12 cellular contexts compared by ENCODE assay signal in genomic region chr10:107915277-107915634, GRCh38.
DNase-seq lines count a peak whose midpoint lies in the region; ATAC-seq, FAIRE-seq and TF ChIP-seq lines count a peak whose summit lies in the region.
"Had no signal": no experiment of that assay in that cellular context is flagged by ENCODE, and none has a peak within 500 bp of the region (broad histone marks: within the 10 kb centered on the region; RNA-seq: fewer than 3 reads in every experiment).

No MANE protein-coding gene starts in this region.

- TF ChIP-seq CTCF in RWPE2 (IDR thresholded peaks at IDR 0.05; ENCODE audit: poor library complexity, severe bottlenecking) (no peak), fibroblast of the aortic adventitia (IDR thresholded peaks at IDR 0.05; ENCODE audit: insufficient read depth, low read length) (no peak), progenitor cell of endocrine pancreas (IDR thresholded peaks at IDR 0.05; ENCODE audit: unreplicated experiment) (no peak)
- no peak for TF ChIP-seq CTCF in CD4-positive, alpha-beta T cell (IDR thresholded peaks at IDR 0.05)

- intact Hi-C loops in CD4-positive, alpha-beta T cell (cut with DNase I, micrococcal nuclease) = loop anchor here in 1 of 2 experiments (2.0 kb wide), 1 partner anchor 56 kb away; no protein-coding TSS in a partner anchor

- H3K4me3 ChIP-seq in RWPE2 (ENCODE audit: severe bottlenecking) (peak overlapping the region; percentile 34), fibroblast of the aortic adventitia (ENCODE audit: low read depth, low read length) (no peak overlapping the region), small intestine (ENCODE audit: low read depth in 1 of 2, low read length in 2 of 2) (no peak overlapping the region)

- ATAC-seq in GM19025 (IDR thresholded peaks at IDR 0.05; ENCODE audit: low read depth, unreplicated experiment) = peak; percentile 51
- ATAC-seq in RWPE2 (ENCODE audit: low read depth) = peak; percentile 46
- no peak for ATAC-seq in CD4-positive, alpha-beta T cell (ENCODE audit: poor library complexity)
- no peak for ATAC-seq in GM21786 (IDR thresholded peaks at IDR 0.05; ENCODE audit: unreplicated experiment)
- ATAC-seq: activated T-helper 17 cell treated with anti-CD3 and anti-CD28 coated beads, Interleukin-2, amount 50 U/mL, for 72 hours had no signal

- no peaks in the 10 kb centered on the region for H3K36me3 Mint-ChIP-seq in progenitor cell of endocrine pancreas (ENCODE audit: insufficient read depth)
- H3K36me3 Mint-ChIP-seq in CD4-positive, alpha-beta T cell (ENCODE audit: low read depth) = no peaks in the 10 kb centered on the region

- peaks cover 19% of the 10 kb centered on the region for H3K4me1 Mint-ChIP-seq in progenitor cell of endocrine pancreas (ENCODE audit: low read depth)
- H3K4me1 Mint-ChIP-seq in CD4-positive, alpha-beta T cell (ENCODE audit: low read depth) = no peaks in the 10 kb centered on the region
- H3K4me1 Mint-ChIP-seq: activated T-helper 17 cell treated with anti-CD3 and anti-CD28 coated beads, Interleukin-2, amount 50 U/mL, for 72 hours had no signal

- H3K27me3 ChIP-seq in RWPE2 (ENCODE audit: insufficient read depth, poor library complexity, severe bottlenecking) (no peaks in the 10 kb centered on the region), small intestine (ENCODE audit: control insufficient read depth in 2 of 2, insufficient read depth in 2 of 2, low read length in 2 of 2) (peaks cover 0 to 8% of the 10 kb centered on the region in 2 donors)
- no peaks in the 10 kb centered on the region for H3K27me3 ChIP-seq in CD4-positive, alpha-beta T cell (ENCODE audit: control insufficient read depth, insufficient read depth, low read length)

- peaks cover 36% of the 10 kb centered on the region for H3K27me3 Mint-ChIP-seq in progenitor cell of endocrine pancreas
- H3K27me3 Mint-ChIP-seq in CD4-positive, alpha-beta T cell = peaks cover 15% of the 10 kb centered on the region

- no peak overlapping the region for H3K27ac ChIP-seq in RWPE2 (ENCODE audit: poor library complexity, severe bottlenecking)
- no peak overlapping the region for H3K27ac ChIP-seq in CD4-positive, alpha-beta T cell (ENCODE audit: low read depth, low read length)
- no peak overlapping the region for H3K27ac ChIP-seq in small intestine (ENCODE audit: low read depth in 1 of 2, low read length in 1 of 2)
- H3K27ac ChIP-seq: esophagus squamous epithelium had no signal

- POLR2A ChIA-PET in CD4-positive, alpha-beta T cell (lab: Charles Lee) = no interaction called here

- CTCF ChIA-PET in CD4-positive, alpha-beta T cell (lab: Charles Lee) = no interaction called here

- H3K36me3 ChIP-seq in RWPE2 (ENCODE audit: low read depth) = no peaks in the 10 kb centered on the region
- no peaks in the 10 kb centered on the region for H3K36me3 ChIP-seq in small intestine (ENCODE audit: control insufficient read depth in 2 of 2, insufficient read depth in 2 of 2, low read length in 2 of 2)
- H3K36me3 ChIP-seq: esophagus squamous epithelium had no signal

- H3K9me3 ChIP-seq in RWPE2 (ENCODE audit: severe bottlenecking) (no peaks in the 10 kb centered on the region), small intestine (ENCODE audit: control insufficient read depth, low read depth) (no peaks in the 10 kb centered on the region)
- no peaks in the 10 kb centered on the region for H3K9me3 ChIP-seq in CD4-positive, alpha-beta T cell (ENCODE audit: control insufficient read depth, low read length)

- peak overlapping the region; percentile 76 for H3K4me3 Mint-ChIP-seq in progenitor cell of endocrine pancreas (ENCODE audit: low read depth)
- no peak overlapping the region for H3K4me3 Mint-ChIP-seq in CD4-positive, alpha-beta T cell
- H3K4me3 Mint-ChIP-seq: activated T-helper 17 cell treated with anti-CD3 and anti-CD28 coated beads, Interleukin-2, amount 50 U/mL, for 72 hours had no signal

- H3K27ac Mint-ChIP-seq in progenitor cell of endocrine pancreas = peak overlapping the region; percentile 28
- H3K27ac Mint-ChIP-seq in CD4-positive, alpha-beta T cell = no peak overlapping the region
- H3K27ac Mint-ChIP-seq: activated T-helper 17 cell treated with anti-CD3 and anti-CD28 coated beads, Interleukin-2, amount 50 U/mL, for 72 hours had no signal

- no peak for DNase-seq in RWPE2 (ENCODE audit: low spot score)
- DNase-seq in fibroblast of the aortic adventitia (ENCODE audit: low read depth) = peak; percentile 0
- no peak for DNase-seq in progenitor cell of endocrine pancreas (ENCODE audit: low spot score, unreplicated experiment)
- DNase-seq in CD4-positive, alpha-beta T cell = no peak
- DNase-seq in small intestine = no peak
- DNase-seq in NK-92 (lab: John Stamatoyannopoulos, UW; ENCODE audit: unreplicated experiment) = no peak
- DNase-seq: DMS 273 treated with DMSO at 0.1 percent for 48 hours; esophagus squamous epithelium; stimulated activated naive CD4-positive, alpha-beta T cell treated with Interleukin-2 at 50 U/mL for 16 hours had no signal

- H3K4me1 ChIP-seq in RWPE2 (ENCODE audit: insufficient read depth, poor library complexity, severe bottlenecking) = peaks cover 4% of the 10 kb centered on the region
- H3K4me1 ChIP-seq in small intestine (ENCODE audit: control insufficient read depth in 2 of 2, insufficient read depth in 1 of 2, low read depth in 1 of 2, low read length in 1 of 2) = no peaks in the 10 kb centered on the region

- 11 to 21% (median 17%) methylated on average over 7 of the region's 7 CpGs for WGBS in small intestine, 3 donors

- FAIRE-seq in small intestine (lab: Jason Lieb, UNC) = no peak

- H3K9me3 Mint-ChIP-seq in progenitor cell of endocrine pancreas (ENCODE audit: low read depth) = no peaks in the 10 kb centered on the region
- peaks cover 17% of the 10 kb centered on the region for H3K9me3 Mint-ChIP-seq in CD4-positive, alpha-beta T cell

Comparison
In these comparisons a context has a peak if more than half of its experiments do, and no peak if none do; other contexts are left out.
1. ATAC-seq: peak in GM19025 (single experiment) and RWPE2 (single experiment); none in CD4-positive, alpha-beta T cell (single experiment) and GM21786 (single experiment).